ENCODE assay signal across 1 cellular context in the genomic region with DNA sequence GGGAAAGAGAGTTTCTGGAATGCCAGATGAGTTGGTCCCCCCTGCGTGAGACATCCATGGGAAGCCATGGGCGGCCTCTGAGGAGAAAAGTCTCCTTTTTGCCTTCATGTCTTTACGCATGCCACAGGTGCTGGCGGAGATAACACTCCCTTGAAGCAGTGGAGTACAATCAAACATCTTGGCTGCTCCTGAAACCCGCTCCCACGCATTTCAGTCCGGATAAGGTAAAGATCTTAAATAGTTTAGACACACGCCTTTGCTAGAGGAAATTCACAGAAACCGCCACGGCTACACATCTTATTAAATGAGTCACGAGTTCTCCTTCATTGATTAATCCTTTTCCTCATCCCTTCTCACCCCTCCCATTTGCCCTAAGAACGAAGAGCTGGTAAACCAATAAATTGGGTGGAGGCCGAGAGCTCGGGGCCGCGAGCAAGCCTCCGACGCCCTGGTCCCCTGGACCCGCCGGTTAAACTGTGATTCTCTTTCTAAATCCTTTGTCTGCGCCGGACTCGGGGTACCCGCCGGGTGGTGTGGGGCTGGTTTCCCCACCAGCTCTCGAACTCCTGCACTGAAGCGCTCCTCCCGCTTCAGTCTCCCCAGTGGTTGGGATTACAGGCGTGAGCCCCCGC.
TF ChIP-seq lines count a peak whose summit lies in the region.

No MANE protein-coding gene starts in this region.

TF ChIP-seq in HepG2, 621 proteins besides CTCF, POLR2A, EP300 and RAD21 (continued from another document):
- TF ChIP-seq ADNP (CRISPR knock-in tag; IDR thresholded peaks at IDR 0.05): no peak
- TF ChIP-seq TEAD3 (CRISPR knock-in tag; optimal IDR thresholded peaks at IDR 0.05; ENCODE audit: borderline replicate concordance): no peak
- 0 out of 2 replicates have a peak, but pooled peaks have one; percentile 26 for TF ChIP-seq ZBTB38 (CRISPR knock-in tag; IDR thresholded peaks at IDR 0.05)
- TF ChIP-seq ZNF878 (CRISPR knock-in tag; IDR thresholded peaks at IDR 0.05): peak; percentile 51; the same call in 1 of the 2 replicates
TF ChIP-seq in HepG2: peak in this region for 9.
